20 cellular contexts compared by ENCODE assay signal in the genomic region with DNA sequence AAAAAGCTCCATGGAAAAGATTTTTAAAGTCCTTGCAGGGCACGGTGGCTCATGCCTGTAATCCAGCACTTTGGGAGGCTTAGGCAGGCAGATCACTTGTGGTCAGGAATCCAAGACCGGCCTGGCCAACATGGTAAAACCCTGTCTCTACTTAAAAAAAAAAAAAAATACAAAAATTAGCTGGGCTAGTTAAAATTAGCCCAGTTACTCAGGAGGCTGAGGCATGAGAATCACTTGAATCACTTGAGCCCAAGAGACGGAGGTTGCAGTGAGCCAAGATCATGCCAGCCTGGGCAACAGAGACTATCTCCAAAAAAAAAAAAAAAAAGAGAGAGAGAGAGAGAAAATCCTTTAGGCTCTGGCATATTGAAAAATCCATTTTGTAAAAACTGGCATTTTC.
DNase-seq lines count a peak whose midpoint lies in the region; ATAC-seq and TF ChIP-seq lines count a peak whose summit lies in the region.
"Had no signal": no experiment of that assay in that cellular context is flagged by ENCODE, and none has a peak within 500 bp of the region (broad histone marks: within the 10 kb centered on the region; RNA-seq: fewer than 3 reads in every experiment).

No MANE protein-coding gene starts in this region.

- H3K4me3 ChIP-seq in right atrium auricular region (no peak overlapping the region), thoracic aorta (no peak overlapping the region), endodermal cell (ENCODE audit: low read length) (no peak overlapping the region)
- H3K4me3 ChIP-seq: PC-9 had no signal

- TF ChIP-seq CTCF in right atrium auricular region (IDR thresholded peaks at IDR 0.05), result no peak
- no peak for TF ChIP-seq CTCF in chondrocyte (IDR thresholded peaks at IDR 0.05)
- TF ChIP-seq CTCF in mesothelial cell of epicardium (IDR thresholded peaks at IDR 0.05; ENCODE audit: unreplicated experiment), result no peak
- TF ChIP-seq CTCF in thoracic aorta (IDR thresholded peaks at IDR 0.05), result no peak
- no peak for TF ChIP-seq CTCF in endodermal cell (conservative IDR thresholded peaks at IDR 0.05)
- no peak for TF ChIP-seq CTCF in WTC11 (IDR thresholded peaks at IDR 0.05)

- H3K9ac ChIP-seq in endodermal cell (ENCODE audit: extremely low read depth, low read length, poor library complexity, severe bottlenecking), result no peak overlapping the region
- H3K9ac ChIP-seq: KMS-11 had no signal

- CTCF ChIA-PET in WTC11 (lab: Charles Lee), result interaction anchor here (0.7 to 5.7 kb wide), 6 partner anchors 13 to 533 kb away, joined by 3 to 64 read pairs (median 5); no protein-coding TSS in a partner anchor

- ATAC-seq in Right ventricle myocardium superior (ENCODE audit: poor library complexity), result peak; percentile 52
- ATAC-seq in thoracic aorta (ENCODE audit: insufficient number of reproducible peaks, low FRiP score, low read depth), result peak; percentile 64
- no peak for ATAC-seq in GM21737 (IDR thresholded peaks at IDR 0.05; ENCODE audit: unreplicated experiment)
- ATAC-seq in WTC11, result no peak
- ATAC-seq: CD8-positive, alpha-beta T cell had no signal

- 89 to 92% methylated on average over 3 of the region's 3 CpGs for WGBS in endodermal cell (ENCODE audit: insufficient coverage in 1 of 2, insufficient read length in 1 of 2), 2 experiments

- DNase-seq in Right ventricle myocardium superior, result no peak
- no peak for DNase-seq in right atrium auricular region (ENCODE audit: low spot score)
- DNase-seq in chondrocyte (ENCODE audit: low spot score), result no peak
- no peak for DNase-seq in mesothelial cell of epicardium (ENCODE audit: low spot score in 2 of 2, unreplicated experiment in 2 of 2)
- no peak for DNase-seq in thoracic aorta (ENCODE audit: low spot score)
- DNase-seq in endodermal cell, result no peak
- DNase-seq in WTC11 (ENCODE audit: low spot score), result no peak
- DNase-seq: CD8-positive, alpha-beta T cell; DMS 273 treated with DMSO at 0.1 percent for 48 hours; GF-D8; HFFc6; NCI-H1048; NCI-H1436 treated with DMSO at 0.1 percent for 48 hours; NCI-H2029 treated with DMSO at 0.1 percent for 48 hours; NCI-H2171 treated with DMSO at 0.1 percent for 48 hours; NCI-H446 treated with DMSO at 0.1 percent for 48 hours; NCI-H748 treated with DMSO at 0.1 percent for 48 hours; PC-9 had no signal

- H3K27me3 ChIP-seq in right atrium auricular region (no peaks in the 10 kb centered on the region), thoracic aorta (replicated peaks; ENCODE audit: insufficient read depth) (no peaks in the 10 kb centered on the region), endodermal cell (ENCODE audit: control insufficient read depth, insufficient read depth, low read length, poor library complexity, severe bottlenecking) (no peaks in the 10 kb centered on the region)

- POLR2A ChIA-PET in WTC11 (lab: Charles Lee), result interaction anchor here (0.6 to 1.1 kb wide), 4 partner anchors 57 to 806 kb away, joined by 4 to 10 read pairs (median 6); a partner anchor contains a TSS

- H3K4me3 Mint-ChIP-seq in chondrocyte (ENCODE audit: unreplicated experiment), result no peak overlapping the region
- H3K4me3 Mint-ChIP-seq in mesothelial cell of epicardium, result no peak overlapping the region
- no peak overlapping the region for H3K4me3 Mint-ChIP-seq in endodermal cell
- H3K4me3 Mint-ChIP-seq in WTC11, result no peak overlapping the region
- H3K4me3 Mint-ChIP-seq: CD8-positive, alpha-beta T cell; HFFc6 had no signal

- intact Hi-C loops in Right ventricle myocardium superior (cut with DNase I), result no loop called here

- H3K27me3 Mint-ChIP-seq in chondrocyte (ENCODE audit: low read depth) (no peaks in the 10 kb centered on the region), mesothelial cell of epicardium (ENCODE audit: low read depth) (no peaks in the 10 kb centered on the region), endodermal cell (ENCODE audit: insufficient read depth) (no peaks in the 10 kb centered on the region), WTC11 (ENCODE audit: low read depth) (peaks cover 4% of the 10 kb centered on the region; the same call in 1 of the 2 replicates)

- H3K9me3 ChIP-seq in right atrium auricular region, result no peaks in the 10 kb centered on the region
- no peaks in the 10 kb centered on the region for H3K9me3 ChIP-seq in thoracic aorta
- H3K9me3 ChIP-seq in endodermal cell (ENCODE audit: control insufficient read depth, low read length), result no peaks in the 10 kb centered on the region

- H3K9me3 Mint-ChIP-seq in chondrocyte (ENCODE audit: low read depth) (no peaks in the 10 kb centered on the region), mesothelial cell of epicardium (no peaks in the 10 kb centered on the region), endodermal cell (no peaks in the 10 kb centered on the region), WTC11 (no peaks in the 10 kb centered on the region)
- H3K9me3 Mint-ChIP-seq: CD8-positive, alpha-beta T cell; HFFc6 had no signal

- H3K4me1 Mint-ChIP-seq in chondrocyte (ENCODE audit: low read depth), result peaks cover 10% of the 10 kb centered on the region
- peaks cover 4% of the 10 kb centered on the region for H3K4me1 Mint-ChIP-seq in mesothelial cell of epicardium
- H3K4me1 Mint-ChIP-seq in endodermal cell, result peaks cover 41% of the 10 kb centered on the region
- peaks cover 54% of the 10 kb centered on the region for H3K4me1 Mint-ChIP-seq in WTC11

- H3K36me3 Mint-ChIP-seq in chondrocyte (ENCODE audit: low read depth) (peaks cover 12% of the 10 kb centered on the region), mesothelial cell of epicardium (peaks cover 39% of the 10 kb centered on the region), endodermal cell (ENCODE audit: low read depth) (peaks cover 37% of the 10 kb centered on the region), WTC11 (peaks cover 33% of the 10 kb centered on the region)

- peaks cover 5% of the 10 kb centered on the region for H3K36me3 ChIP-seq in right atrium auricular region
- peaks cover 9% of the 10 kb centered on the region for H3K36me3 ChIP-seq in thoracic aorta
- peaks cover 14% of the 10 kb centered on the region for H3K36me3 ChIP-seq in endodermal cell (ENCODE audit: control insufficient read depth, insufficient read depth, low read length)

- H3K27ac ChIP-seq in right atrium auricular region (peak overlapping the region in 1 of 2 donors; percentile 4), thoracic aorta (peak overlapping the region; percentile 38 to 67), endodermal cell (ENCODE audit: low read depth, low read length) (no peak overlapping the region)
- H3K27ac ChIP-seq: KMS-11, PC-9 had no signal

- H3K27ac Mint-ChIP-seq in chondrocyte (ENCODE audit: unreplicated experiment), result peak overlapping the region; percentile 81
- peak overlapping the region; percentile 34 for H3K27ac Mint-ChIP-seq in mesothelial cell of epicardium
- H3K27ac Mint-ChIP-seq in endodermal cell, result no peak overlapping the region
- no peak overlapping the region for H3K27ac Mint-ChIP-seq in WTC11
- H3K27ac Mint-ChIP-seq: CD8-positive, alpha-beta T cell; HFFc6 had no signal

- H3K4me1 ChIP-seq in right atrium auricular region, result peaks cover 0 to 7% of the 10 kb centered on the region in 2 donors
- H3K4me1 ChIP-seq in thoracic aorta (ENCODE audit: control insufficient read depth in 1 of 2, low read depth in 2 of 2), result peaks cover 9 to 37% of the 10 kb centered on the region in 2 donors
- peaks cover 5% of the 10 kb centered on the region for H3K4me1 ChIP-seq in endodermal cell (ENCODE audit: control insufficient read depth, insufficient read depth, low read length)

TF ChIP-seq in WTC11, 78 proteins besides CTCF, POLR2A, EP300 and RAD21 (continues in another document):
- no peak for TF ChIP-seq GTF2I (CRISPR knock-in tag; conservative IDR thresholded peaks at IDR 0.05)
- TF ChIP-seq, protein P1, sequence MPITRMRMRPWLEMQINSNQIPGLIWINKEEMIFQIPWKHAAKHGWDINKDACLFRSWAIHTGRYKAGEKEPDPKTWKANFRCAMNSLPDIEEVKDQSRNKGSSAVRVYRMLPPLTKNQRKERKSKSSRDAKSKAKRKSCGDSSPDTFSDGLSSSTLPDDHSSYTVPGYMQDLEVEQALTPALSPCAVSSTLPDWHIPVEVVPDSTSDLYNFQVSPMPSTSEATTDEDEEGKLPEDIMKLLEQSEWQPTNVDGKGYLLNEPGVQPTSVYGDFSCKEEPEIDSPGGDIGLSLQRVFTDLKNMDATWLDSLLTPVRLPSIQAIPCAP (CRISPR knock-in tag; IDR thresholded peaks at IDR 0.05), result no peak
- no peak for TF ChIP-seq MYBL2 (CRISPR knock-in tag; IDR thresholded peaks at IDR 0.05)
- TF ChIP-seq, protein P2, sequence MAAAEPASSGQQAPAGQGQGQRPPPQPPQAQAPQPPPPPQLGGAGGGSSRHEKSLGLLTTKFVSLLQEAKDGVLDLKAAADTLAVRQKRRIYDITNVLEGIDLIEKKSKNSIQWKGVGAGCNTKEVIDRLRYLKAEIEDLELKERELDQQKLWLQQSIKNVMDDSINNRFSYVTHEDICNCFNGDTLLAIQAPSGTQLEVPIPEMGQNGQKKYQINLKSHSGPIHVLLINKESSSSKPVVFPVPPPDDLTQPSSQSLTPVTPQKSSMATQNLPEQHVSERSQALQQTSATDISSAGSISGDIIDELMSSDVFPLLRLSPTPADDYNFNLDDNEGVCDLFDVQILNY (CRISPR knock-in tag; IDR thresholded peaks at IDR 0.05), result no peak
- TF ChIP-seq ZNF671 (CRISPR knock-in tag; IDR thresholded peaks at IDR 0.05), result no peak
- no peak for TF ChIP-seq ZNF219 (CRISPR knock-in tag; IDR thresholded peaks at IDR 0.05; ENCODE audit: borderline replicate concordance)
- TF ChIP-seq TCF7 (CRISPR knock-in tag; IDR thresholded peaks at IDR 0.05; ENCODE audit: low read depth), result no peak

Comparison
In these comparisons a context has a peak if more than half of its experiments do, and no peak if none do; other contexts are left out.
1. ATAC-seq: peak in Right ventricle myocardium superior (single experiment) and thoracic aorta (single experiment); none in GM21737 (single experiment) and WTC11 (single experiment).
2. H3K27ac Mint-ChIP-seq: peak in chondrocyte (single experiment) and mesothelial cell of epicardium (single experiment); none in endodermal cell (single experiment) and WTC11 (single experiment).